ENCODE assay signal across 6 cellular contexts in genomic region chr7:147380926-147381325, GRCh38.
"Had no signal": no experiment of that assay in that cellular context is flagged by ENCODE, and none has a peak within 500 bp of the region (broad histone marks: within the 10 kb centered on the region; RNA-seq: fewer than 3 reads in every experiment).

No MANE protein-coding gene starts in this region.

- H3K4me1 ChIP-seq: HAP-1 had no signal

- H3K4me3 ChIP-seq: GM23248, HAP-1 had no signal

- H3K27ac ChIP-seq: GM23248, HL-60 had no signal

- H3K9ac ChIP-seq: GM23248 had no signal

- H2AFZ ChIP-seq: GM23248 had no signal

- DNase-seq: GM23248, GOT3, H7, HFFc6 had no signal

- H3K9me3 ChIP-seq: HAP-1 had no signal

- H3K36me3 ChIP-seq: HAP-1 had no signal
